ENCODE assay signal across 16 cellular contexts in genomic region chr7:101633516-101633915, GRCh38. TPM values are rescaled to one million over a fixed set of nuclear protein-coding genes. Genes with fewer than 3 reads are reported as not detected.
"Had no signal": no experiment of that assay in that cellular context is flagged by ENCODE, and none has a peak within 500 bp of the region (broad histone marks: within the 10 kb centered on the region; RNA-seq: fewer than 3 reads in every experiment).

No MANE protein-coding gene starts in this region.

- H3K36me3 ChIP-seq: ascending aorta had no signal

- DNase-seq: activated CD4-positive, alpha-beta T cell treated with anti-CD3 and anti-CD28 coated beads, Interleukin-2, amount 50 U/mL, for 48 hours; activated CD4-positive, CD25-positive, alpha-beta regulatory T cell treated with anti-CD3 and anti-CD28 coated beads, Interleukin-2, amount 50 U/mL, for 72 hours; activated CD8-positive, alpha-beta memory T cell treated with anti-CD3 and anti-CD28 coated beads, Interleukin-2, amount 10 ng/mL, durations not matched to agents 7 days and 5 days; activated effector memory CD4-positive, alpha-beta T cell treated with anti-CD3 and anti-CD28 coated beads, Interleukin-2, amount 50 U/mL, for 16 hours; activated naive CD8-positive, alpha-beta T cell treated with anti-CD3 and anti-CD28 coated beads for 36 hours; activated T-cell treated with anti-CD3 and anti-CD28 coated beads, Interleukin-2, amount 50 U/mL, for 4 hours; effector CD8-positive, alpha-beta T cell; hippocampal formation; naive thymus-derived CD8-positive, alpha-beta T cell; nucleus accumbens; stimulated activated CD4-positive, alpha-beta T cell treated with anti-CD3 and anti-CD28 coated beads, Interleukin-4, amount 100 ng/mL, for 4 hours had no signal

- H3K4me1 ChIP-seq: ascending aorta had no signal

- H3K27me3 ChIP-seq: ascending aorta had no signal

- H3K27ac ChIP-seq: ascending aorta, coronary artery had no signal

- H3K4me3 ChIP-seq: ascending aorta, coronary artery had no signal

- ATAC-seq: activated CD8-positive, alpha-beta memory T cell treated with anti-CD3 and anti-CD28 coated beads, Interleukin-2, amount 10 ng/mL, durations not matched to agents 7 days and 5 days; activated T-cell treated with anti-CD3 and anti-CD28 coated beads, Interleukin-2, amount 50 U/mL, for 4 hours; naive thymus-derived CD8-positive, alpha-beta T cell had no signal

- H3K9me3 ChIP-seq: ascending aorta had no signal

RNA-seq across cellular contexts. Expression of gene MYL10, which starts 4.4 kb away (rescaled TPM):
- total RNA-seq: activated CD8-positive, alpha-beta memory T cell treated with anti-CD3 and anti-CD28 coated beads, Interleukin-2, amount 10 ng/mL, durations not matched to agents 7 days and 5 days; activated naive CD8-positive, alpha-beta T cell treated with anti-CD3 and anti-CD28 coated beads for 36 hours; activated T-cell treated with anti-CD3 and anti-CD28 coated beads, Interleukin-2, amount 50 U/mL, for 4 hours; ascending aorta; lung microvascular endothelial cell; naive thymus-derived CD8-positive, alpha-beta T cell; pulmonary artery endothelial cell; T-helper 2 cell treated with Interferon-gamma antibody and Interleukin-4, amounts not matched to agents 100 ng/mL and 5 ng/mL, for 36 hours had no signal
- polyA plus RNA-seq: naive thymus-derived CD8-positive, alpha-beta T cell had no signal
